ENCODE assay signal across 12 cellular contexts in genomic region chr13:102771298-102772041, GRCh38. TPM values are rescaled to one million over a fixed set of nuclear protein-coding genes. Genes with fewer than 3 reads are reported as not detected.
A peak's percentile ranks its signal among the peaks of the same experiment; 100 is the strongest.
DNase-seq lines count a peak whose midpoint lies in the region; ATAC-seq and TF ChIP-seq lines count a peak whose summit lies in the region.
"Had no signal": no experiment of that assay in that cellular context is flagged by ENCODE, and none has a peak within 500 bp of the region (broad histone marks: within the 10 kb centered on the region; RNA-seq: fewer than 3 reads in every experiment).

No MANE protein-coding gene starts in this region.

- DNase-seq in activated naive CD4-positive, alpha-beta T cell treated with Interleukin-2 at 50 U/mL for 16 hours: no peak
- DNase-seq in effector memory CD8-positive, alpha-beta T cell: no peak
- DNase-seq in type B pancreatic cell (ENCODE audit: extremely low spot score, unreplicated experiment): no peak
- DNase-seq in hippocampal formation (lab: John Stamatoyannopoulos, UW): no peak
- DNase-seq in H4 (ENCODE audit: low spot score): no peak
- DNase-seq: activated B cell treated with CpG ODN at 0.5 μM for 24 hours, NCI-H2029, spleen had no signal

- no peak overlapping the region for H3K27ac ChIP-seq in OCI-LY1 (ENCODE audit: low read depth, low read length, poor library complexity, severe bottlenecking)
- H3K27ac ChIP-seq: spleen had no signal

- no peak overlapping the region for H2AFZ ChIP-seq in OCI-LY1 (ENCODE audit: low read length)

- peak overlapping the region; percentile 83 for H3K4me2 ChIP-seq in OCI-LY1 (ENCODE audit: low read length)

- no peak for ATAC-seq in effector memory CD8-positive, alpha-beta T cell (replicated peaks)
- ATAC-seq in HG02885 (IDR thresholded peaks at IDR 0.05; ENCODE audit: poor library complexity, unreplicated experiment): no peak

- H3K4me1 Mint-ChIP-seq in activated naive CD4-positive, alpha-beta T cell treated with anti-CD3 and anti-CD28 coated beads, Interleukin-2, amount 50 U/mL, for 24 hours: peaks cover 42% of the 10 kb centered on the region
- peaks cover 18 to 19% of the 10 kb centered on the region in 2 donors for H3K4me1 Mint-ChIP-seq in effector memory CD8-positive, alpha-beta T cell (ENCODE audit: low read depth in 2 of 2)
- peaks cover 8% of the 10 kb centered on the region for H3K4me1 Mint-ChIP-seq in type B pancreatic cell (ENCODE audit: unreplicated experiment)

- peak overlapping the region; percentile 87 for H3K4me3 Mint-ChIP-seq in activated naive CD4-positive, alpha-beta T cell treated with anti-CD3 and anti-CD28 coated beads, Interleukin-2, amount 50 U/mL, for 24 hours
- H3K4me3 Mint-ChIP-seq in effector memory CD8-positive, alpha-beta T cell: peak overlapping the region; percentile 83 to 92
- peak overlapping the region; percentile 87 for H3K4me3 Mint-ChIP-seq in type B pancreatic cell

- H3K9me3 ChIP-seq in OCI-LY1 (ENCODE audit: low read length): no peaks in the 10 kb centered on the region
- H3K9me3 ChIP-seq: spleen had no signal

- H3K4me1 ChIP-seq in OCI-LY1 (ENCODE audit: insufficient read depth, low read length, severe bottlenecking): peaks cover 38% of the 10 kb centered on the region

- no peak overlapping the region; the same call in 1 of the 2 replicates for H3K9ac ChIP-seq in OCI-LY1 (ENCODE audit: low read length)

- H3K9me2 ChIP-seq in OCI-LY1 (ENCODE audit: low read depth, low read length): no peaks in the 10 kb centered on the region

- no peaks in the 10 kb centered on the region for H3K27me3 ChIP-seq in OCI-LY1 (ENCODE audit: insufficient read depth, low read length)
- H3K27me3 ChIP-seq: spleen had no signal

- peaks cover 20% of the 10 kb centered on the region for H3K36me3 ChIP-seq in OCI-LY1 (ENCODE audit: insufficient read depth, low read length)

- no peaks in the 10 kb centered on the region for H3F3A ChIP-seq in OCI-LY1 (ENCODE audit: insufficient read depth, low read length)

- no peak overlapping the region for H3K27ac Mint-ChIP-seq in activated naive CD4-positive, alpha-beta T cell treated with anti-CD3 and anti-CD28 coated beads, Interleukin-2, amount 50 U/mL, for 24 hours
- H3K27ac Mint-ChIP-seq in effector memory CD8-positive, alpha-beta T cell: peak overlapping the region; percentile 18 to 30
- H3K27ac Mint-ChIP-seq in type B pancreatic cell: no peak overlapping the region
- H3K27ac Mint-ChIP-seq: activated B cell treated with CpG ODN at 0.5 μM for 24 hours had no signal

- peak overlapping the region; percentile 81 for H3K4me3 ChIP-seq in OCI-LY1 (ENCODE audit: low read depth, low read length, poor library complexity, severe bottlenecking)

- no peaks in the 10 kb centered on the region for H3K9me3 Mint-ChIP-seq in activated naive CD4-positive, alpha-beta T cell treated with anti-CD3 and anti-CD28 coated beads, Interleukin-2, amount 50 U/mL, for 24 hours
- H3K9me3 Mint-ChIP-seq in effector memory CD8-positive, alpha-beta T cell: no peaks in the 10 kb centered on the region
- no peaks in the 10 kb centered on the region for H3K9me3 Mint-ChIP-seq in type B pancreatic cell
- H3K9me3 Mint-ChIP-seq: activated B cell treated with CpG ODN at 0.5 μM for 24 hours had no signal

- no peaks in the 10 kb centered on the region for H4K20me1 ChIP-seq in OCI-LY1 (ENCODE audit: insufficient read depth, low read length)

- no peaks in the 10 kb centered on the region for H3K36me3 Mint-ChIP-seq in activated naive CD4-positive, alpha-beta T cell treated with anti-CD3 and anti-CD28 coated beads, Interleukin-2, amount 50 U/mL, for 24 hours
- H3K36me3 Mint-ChIP-seq in effector memory CD8-positive, alpha-beta T cell (ENCODE audit: insufficient read depth): peaks cover 29% of the 10 kb centered on the region
- peaks cover 4% of the 10 kb centered on the region for H3K36me3 Mint-ChIP-seq in type B pancreatic cell

- TF ChIP-seq CTCF in OCI-LY1 (IDR thresholded peaks at IDR 0.05; ENCODE audit: low read length) (no peak), type B pancreatic cell (conservative IDR thresholded peaks at IDR 0.05) (no peak)

- H3K79me2 ChIP-seq in OCI-LY1 (ENCODE audit: insufficient read depth, low read length): peaks cover 5% of the 10 kb centered on the region; the same call in 1 of the 2 replicates

- H3K27me3 Mint-ChIP-seq in activated naive CD4-positive, alpha-beta T cell treated with anti-CD3 and anti-CD28 coated beads, Interleukin-2, amount 50 U/mL, for 24 hours: no peaks in the 10 kb centered on the region
- H3K27me3 Mint-ChIP-seq in effector memory CD8-positive, alpha-beta T cell: no peaks in the 10 kb centered on the region
- H3K27me3 Mint-ChIP-seq in type B pancreatic cell: no peaks in the 10 kb centered on the region
- H3K27me3 Mint-ChIP-seq: activated B cell treated with CpG ODN at 0.5 μM for 24 hours had no signal

RNA-seq across cellular contexts. Expression of gene TEX30, which starts 2.1 kb away (rescaled TPM):
- total RNA-seq in type B pancreatic cell (ENCODE audit: low replicate concordance): 10.9 and 14.5 TPM in 2 replicates
- 32.0 and 36.1 TPM in 2 replicates for total RNA-seq in H4 (2014; rRNA removed; shearing (Covaris generic))

RNA-seq across cellular contexts. Expression of gene POGLUT2, which starts 27.3 kb away (rescaled TPM):
- total RNA-seq in type B pancreatic cell (ENCODE audit: low replicate concordance): 8.1 and 28.5 TPM in 2 replicates
- total RNA-seq in H4 (2014; rRNA removed; shearing (Covaris generic)): 14.9 and 22.2 TPM in 2 replicates
- total RNA-seq: mononuclear cell had no signal

RNA-seq across cellular contexts. Expression of gene BIVM, which starts 27.4 kb away (rescaled TPM):
- 17.1 and 30.0 TPM in 2 replicates for total RNA-seq in type B pancreatic cell (ENCODE audit: low replicate concordance)
- 1.4 and 6.3 TPM in 2 replicates for total RNA-seq in H4 (2014; rRNA removed; shearing (Covaris generic))

Comparison
In these comparisons a context has a peak if more than half of its experiments do, and no peak if none do; other contexts are left out.
1. H3K27ac Mint-ChIP-seq: peak in effector memory CD8-positive, alpha-beta T cell (2 of 2); none in activated naive CD4-positive, alpha-beta T cell treated with anti-CD3 and anti-CD28 coated beads, Interleukin-2, amount 50 U/mL, for 24 hours (single experiment) and type B pancreatic cell (single experiment).
2. Peak in every context shown above with its lines, with median percentiles within 50 percentile points of each other: H3K4me3 Mint-ChIP-seq.